1 cellular context compared by ENCODE assay signal in the genomic region with DNA sequence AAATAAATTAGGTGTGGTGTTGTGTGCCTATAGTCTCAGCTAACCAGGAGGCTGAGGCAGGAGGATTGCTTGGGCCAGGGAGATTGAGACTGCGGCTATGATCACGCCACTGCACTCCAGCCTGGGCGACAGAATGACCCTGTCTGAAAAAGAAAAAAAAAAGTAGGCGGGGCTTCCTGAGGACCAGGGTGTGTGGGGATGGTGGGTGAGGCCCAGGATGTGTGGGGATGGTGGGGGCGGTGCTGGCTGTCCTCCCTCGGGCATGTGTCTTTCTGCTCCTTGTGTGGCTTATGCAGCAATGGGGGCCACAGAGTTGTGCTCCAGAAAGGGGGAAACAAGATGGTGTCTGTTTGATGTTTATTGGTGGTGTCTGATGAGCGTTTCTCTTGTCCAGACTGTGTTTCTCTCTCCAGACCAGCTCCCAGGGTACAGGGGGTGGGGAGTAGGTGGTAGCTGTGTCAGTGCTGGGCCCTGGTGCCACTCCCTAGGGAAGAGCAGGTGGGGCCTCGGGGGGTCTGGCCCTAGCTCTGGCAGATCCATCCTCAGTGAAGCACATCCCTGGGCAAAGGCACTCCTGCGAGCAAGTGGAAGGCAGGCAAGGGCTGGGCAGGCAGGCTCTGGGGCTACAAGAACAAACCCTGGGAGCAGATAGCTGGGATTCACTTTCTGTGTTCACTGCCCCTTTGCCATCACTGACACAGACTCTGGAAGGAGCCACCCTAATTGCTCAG.
TF ChIP-seq lines count a peak whose summit lies in the region.

No MANE protein-coding gene starts in this region.

TF ChIP-seq in IMR-90, 13 proteins besides CTCF, POLR2A, EP300 and RAD21:
- no peak for TF ChIP-seq RFX5 (IDR thresholded peaks at IDR 0.05; ENCODE audit: low read depth, low read length)
- no peak for TF ChIP-seq MXI1 (IDR thresholded peaks at IDR 0.05; ENCODE audit: borderline replicate concordance, low read depth, low read length)
- TF ChIP-seq, protein P1, sequence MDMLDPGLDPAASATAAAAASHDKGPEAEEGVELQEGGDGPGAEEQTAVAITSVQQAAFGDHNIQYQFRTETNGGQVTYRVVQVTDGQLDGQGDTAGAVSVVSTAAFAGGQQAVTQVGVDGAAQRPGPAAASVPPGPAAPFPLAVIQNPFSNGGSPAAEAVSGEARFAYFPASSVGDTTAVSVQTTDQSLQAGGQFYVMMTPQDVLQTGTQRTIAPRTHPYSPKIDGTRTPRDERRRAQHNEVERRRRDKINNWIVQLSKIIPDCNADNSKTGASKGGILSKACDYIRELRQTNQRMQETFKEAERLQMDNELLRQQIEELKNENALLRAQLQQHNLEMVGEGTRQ (IDR thresholded peaks at IDR 0.05; ENCODE audit: low read depth, low read length), result no peak
- no peak for TF ChIP-seq FOS (IDR thresholded peaks at IDR 0.05; ENCODE audit: low read depth, low read length)
- no peak for TF ChIP-seq MAZ (IDR thresholded peaks at IDR 0.05; ENCODE audit: borderline replicate concordance, low read depth, low read length)
- no peak for TF ChIP-seq BHLHE40 (IDR thresholded peaks at IDR 0.05; ENCODE audit: low read depth, low read length)
- TF ChIP-seq MAFK (IDR thresholded peaks at IDR 0.05; ENCODE audit: low read depth, low read length), result no peak
- TF ChIP-seq SMC3 (IDR thresholded peaks at IDR 0.05; ENCODE audit: low read depth, low read length), result no peak
- TF ChIP-seq CEBPB (IDR thresholded peaks at IDR 0.05; ENCODE audit: low read depth, low read length), result no peak
- no peak for TF ChIP-seq CHD1 (IDR thresholded peaks at IDR 0.05; ENCODE audit: low read depth, low read length)
- TF ChIP-seq, protein P2, sequence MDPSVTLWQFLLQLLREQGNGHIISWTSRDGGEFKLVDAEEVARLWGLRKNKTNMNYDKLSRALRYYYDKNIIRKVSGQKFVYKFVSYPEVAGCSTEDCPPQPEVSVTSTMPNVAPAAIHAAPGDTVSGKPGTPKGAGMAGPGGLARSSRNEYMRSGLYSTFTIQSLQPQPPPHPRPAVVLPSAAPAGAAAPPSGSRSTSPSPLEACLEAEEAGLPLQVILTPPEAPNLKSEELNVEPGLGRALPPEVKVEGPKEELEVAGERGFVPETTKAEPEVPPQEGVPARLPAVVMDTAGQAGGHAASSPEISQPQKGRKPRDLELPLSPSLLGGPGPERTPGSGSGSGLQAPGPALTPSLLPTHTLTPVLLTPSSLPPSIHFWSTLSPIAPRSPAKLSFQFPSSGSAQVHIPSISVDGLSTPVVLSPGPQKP (IDR thresholded peaks at IDR 0.05; ENCODE audit: borderline replicate concordance, low read depth, low read length), result no peak
- TF ChIP-seq NFE2L2 (IDR thresholded peaks at IDR 0.05; ENCODE audit: low read depth, low read length), result no peak
- no peak for TF ChIP-seq RCOR1 (IDR thresholded peaks at IDR 0.05; ENCODE audit: insufficient replicate concordance, low read length)
TF ChIP-seq in IMR-90: peak in this region for 0.
